1 cellular context compared by ENCODE assay signal in genomic region chr3:4757949-4758855, GRCh38.
TF ChIP-seq lines count a peak whose summit lies in the region.

No MANE protein-coding gene starts in this region.

TF ChIP-seq in HepG2, 621 proteins besides CTCF, POLR2A, EP300 and RAD21:
- TF ChIP-seq, protein P1, sequence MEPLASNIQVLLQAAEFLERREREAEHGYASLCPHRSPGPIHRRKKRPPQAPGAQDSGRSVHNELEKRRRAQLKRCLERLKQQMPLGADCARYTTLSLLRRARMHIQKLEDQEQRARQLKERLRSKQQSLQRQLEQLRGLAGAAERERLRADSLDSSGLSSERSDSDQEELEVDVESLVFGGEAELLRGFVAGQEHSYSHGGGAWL (CRISPR knock-in tag; IDR thresholded peaks at IDR 0.05): no peak
- TF ChIP-seq ZNF263 (CRISPR knock-in tag; IDR thresholded peaks at IDR 0.05) (peak; percentile 80), ZMYM2 (CRISPR knock-in tag; IDR thresholded peaks at IDR 0.05) (no peak), ZNF292 (CRISPR knock-in tag; IDR thresholded peaks at IDR 0.05; ENCODE audit: borderline replicate concordance, low read depth) (no peak), ZNF530 (CRISPR knock-in tag; IDR thresholded peaks at IDR 0.05; ENCODE audit: low read depth) (no peak), KDM5B (CRISPR knock-in tag; IDR thresholded peaks at IDR 0.05; ENCODE audit: borderline replicate concordance) (no peak)
- TF ChIP-seq, protein P2, sequence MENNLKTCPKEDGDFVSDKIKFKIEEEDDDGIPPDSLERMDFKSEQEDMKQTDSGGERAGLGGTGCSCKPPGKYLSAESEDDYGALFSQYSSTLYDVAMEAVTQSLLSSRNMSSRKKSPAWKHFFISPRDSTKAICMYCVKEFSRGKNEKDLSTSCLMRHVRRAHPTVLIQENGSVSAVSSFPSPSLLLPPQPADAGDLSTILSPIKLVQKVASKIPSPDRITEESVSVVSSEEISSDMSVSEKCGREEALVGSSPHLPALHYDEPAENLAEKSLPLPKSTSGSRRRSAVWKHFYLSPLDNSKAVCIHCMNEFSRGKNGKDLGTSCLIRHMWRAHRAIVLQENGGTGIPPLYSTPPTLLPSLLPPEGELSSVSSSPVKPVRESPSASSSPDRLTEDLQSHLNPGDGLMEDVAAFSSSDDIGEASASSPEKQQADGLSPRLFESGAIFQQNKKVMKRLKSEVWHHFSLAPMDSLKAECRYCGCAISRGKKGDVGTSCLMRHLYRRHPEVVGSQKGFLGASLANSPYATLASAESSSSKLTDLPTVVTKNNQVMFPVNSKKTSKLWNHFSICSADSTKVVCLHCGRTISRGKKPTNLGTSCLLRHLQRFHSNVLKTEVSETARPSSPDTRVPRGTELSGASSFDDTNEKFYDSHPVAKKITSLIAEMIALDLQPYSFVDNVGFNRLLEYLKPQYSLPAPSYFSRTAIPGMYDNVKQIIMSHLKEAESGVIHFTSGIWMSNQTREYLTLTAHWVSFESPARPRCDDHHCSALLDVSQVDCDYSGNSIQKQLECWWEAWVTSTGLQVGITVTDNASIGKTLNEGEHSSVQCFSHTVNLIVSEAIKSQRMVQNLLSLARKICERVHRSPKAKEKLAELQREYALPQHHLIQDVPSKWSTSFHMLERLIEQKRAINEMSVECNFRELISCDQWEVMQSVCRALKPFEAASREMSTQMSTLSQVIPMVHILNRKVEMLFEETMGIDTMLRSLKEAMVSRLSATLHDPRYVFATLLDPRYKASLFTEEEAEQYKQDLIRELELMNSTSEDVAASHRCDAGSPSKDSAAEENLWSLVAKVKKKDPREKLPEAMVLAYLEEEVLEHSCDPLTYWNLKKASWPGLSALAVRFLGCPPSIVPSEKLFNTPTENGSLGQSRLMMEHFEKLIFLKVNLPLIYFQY (CRISPR knock-in tag; IDR thresholded peaks at IDR 0.05; ENCODE audit: borderline replicate concordance): no peak
